ENCODE assay signal across 18 cellular contexts in genomic region chr3:177157492-177157891, GRCh38.
"Had no signal": no experiment of that assay in that cellular context is flagged by ENCODE, and none has a peak within 500 bp of the region (broad histone marks: within the 10 kb centered on the region; RNA-seq: fewer than 3 reads in every experiment).

No MANE protein-coding gene starts in this region.

- DNase-seq: activated CD4-positive, alpha-beta T cell treated with anti-CD3 and anti-CD28 coated beads, Interleukin-2, amount 10 ng/mL, durations not matched to agents 7 days and 5 days; activated naive CD8-positive, alpha-beta T cell treated with anti-CD3 and anti-CD28 coated beads for 36 hours; amygdala; effector memory CD4-positive, alpha-beta T cell; foreskin fibroblast; head of caudate nucleus; left cardiac atrium; lower lobe of right lung; ovary; stimulated activated CD4-positive, alpha-beta T cell treated with anti-CD3 and anti-CD28 coated beads, Interleukin-1b, Interleukin-23, amount 100 ng/mL, for 48 hours; tibial artery; uterus had no signal

- H3K36me3 ChIP-seq: lower lobe of right lung, neural progenitor cell, ovary, tibial artery, uterus had no signal

- H3K27me3 ChIP-seq: neural progenitor cell, ovary, tibial artery, uterus had no signal

- H3K27me3 Mint-ChIP-seq: activated CD4-positive, alpha-beta T cell treated with anti-CD3 and anti-CD28 coated beads, Interleukin-2, amount 10 ng/mL, durations not matched to agents 7 days and 5 days; activated naive CD8-positive, alpha-beta T cell treated with anti-CD3 and anti-CD28 coated beads for 36 hours; brain; dendritic cell treated with granulocyte-macrophage colony-stimulating factor and Interleukin-4, amounts not matched to agents 40 ng/mL and 50 ng/mL, for 4 days had no signal

- ATAC-seq: left cardiac atrium; lower lobe of right lung; stimulated activated effector memory CD8-positive, alpha-beta T cell treated with anti-CD3 and anti-CD28 coated beads, Interleukin-12 subunit alpha, Interleukin-12 subunit beta, amount 100 ng/mL, for 72 hours had no signal

- H3K4me1 Mint-ChIP-seq: neural progenitor cell had no signal

- H3K4me1 ChIP-seq: neural progenitor cell, uterus had no signal

- H3K4me3 ChIP-seq: lower lobe of right lung, neural progenitor cell, ovary, tibial artery, uterus had no signal

- H3K27ac Mint-ChIP-seq: activated CD4-positive, alpha-beta T cell treated with anti-CD3 and anti-CD28 coated beads, Interleukin-2, amount 10 ng/mL, durations not matched to agents 7 days and 5 days; activated naive CD8-positive, alpha-beta T cell treated with anti-CD3 and anti-CD28 coated beads for 36 hours; activated T-helper 1 cell treated with anti-CD3 and anti-CD28 coated beads, Interleukin-12 subunit alpha, Interleukin-12 subunit beta, Interleukin-2, Interleukin-4 antibody, amounts not matched to agents 30 ng/mL and 10 ng/mL and 1 ng/mL, durations not matched to agents 14 hours and 24 hours and 36 hours; neural progenitor cell; stimulated activated effector memory CD8-positive, alpha-beta T cell treated with anti-CD3 and anti-CD28 coated beads, Interleukin-12 subunit alpha, Interleukin-12 subunit beta, amount 100 ng/mL, for 72 hours had no signal

- H3K9me3 Mint-ChIP-seq: dendritic cell treated with granulocyte-macrophage colony-stimulating factor and Interleukin-4, amounts not matched to agents 40 ng/mL and 50 ng/mL, for 4 days; stimulated activated effector memory CD8-positive, alpha-beta T cell treated with anti-CD3 and anti-CD28 coated beads, Interleukin-12 subunit alpha, Interleukin-12 subunit beta, amount 100 ng/mL, for 72 hours had no signal

- H3K9ac ChIP-seq: neural progenitor cell had no signal

- H3K27ac ChIP-seq: lower lobe of right lung, neural progenitor cell, ovary, tibial artery, uterus had no signal

- H3K9me3 ChIP-seq: lower lobe of right lung, ovary, tibial artery, uterus had no signal

- H3K4me3 Mint-ChIP-seq: activated CD4-positive, alpha-beta T cell treated with anti-CD3 and anti-CD28 coated beads, Interleukin-2, amount 10 ng/mL, durations not matched to agents 7 days and 5 days; activated naive CD8-positive, alpha-beta T cell treated with anti-CD3 and anti-CD28 coated beads for 36 hours; activated T-helper 1 cell treated with anti-CD3 and anti-CD28 coated beads, Interleukin-12 subunit alpha, Interleukin-12 subunit beta, Interleukin-2, Interleukin-4 antibody, amounts not matched to agents 30 ng/mL and 10 ng/mL and 1 ng/mL, durations not matched to agents 14 hours and 24 hours and 36 hours; brain; dendritic cell treated with granulocyte-macrophage colony-stimulating factor and Interleukin-4, amounts not matched to agents 40 ng/mL and 50 ng/mL, for 4 days; mesothelial cell of epicardium; neural progenitor cell; stimulated activated effector memory CD8-positive, alpha-beta T cell treated with anti-CD3 and anti-CD28 coated beads, Interleukin-12 subunit alpha, Interleukin-12 subunit beta, amount 100 ng/mL, for 72 hours had no signal
